8 cellular contexts compared by ENCODE assay signal in genomic region chr22:20703414-20703806, GRCh38.
DNase-seq lines count a peak whose midpoint lies in the region; ATAC-seq and TF ChIP-seq lines count a peak whose summit lies in the region.
"Not testable (repeated sequence)": the region's sequence is repeated elsewhere in the genome, so short reads cannot be mapped to it uniquely, and the experiment has no call there.

No MANE protein-coding gene starts in this region.

- peaks cover 18% of the 10 kb centered on the region for H3K4me1 Mint-ChIP-seq in activated CD4-positive, alpha-beta memory T cell treated with anti-CD3 and anti-CD28 coated beads, Interleukin-2, amount 10 ng/mL, durations not matched to agents 7 days and 5 days

- H3K27ac ChIP-seq in C4-2B (peak overlapping the region; percentile 54), spleen (peak overlapping the region in 4 of 8 donors; percentile 86 to 93 (median 90))
- H3K27ac ChIP-seq in HUES48 (ENCODE audit: low read depth, low read length); coronary artery: not testable (repeated sequence)

- not testable (repeated sequence) for H3K36me3 ChIP-seq in HUES48 (ENCODE audit: control insufficient read depth, insufficient read depth, low read length)
- peaks cover 0 to 25% (median 5%) of the 10 kb centered on the region in 6 donors for H3K36me3 ChIP-seq in spleen

- H3K4me3 ChIP-seq in HUES48 (ENCODE audit: low read depth, low read length): peak overlapping the region; percentile 40; the same call in 1 of the 2 replicates
- peak overlapping the region; percentile 73 for H3K4me3 ChIP-seq in coronary artery
- H3K4me3 ChIP-seq in spleen: peak overlapping the region; percentile 18 to 81 (median 58)

- peaks cover 12% of the 10 kb centered on the region for H3K27me3 ChIP-seq in HUES48 (ENCODE audit: control insufficient read depth, insufficient read depth, low read length)
- not testable (repeated sequence) for H3K27me3 ChIP-seq in spleen (replicated peaks in 1 of 7)

- intact Hi-C loops in spleen (cut with DNase I; ENCODE audit: low total_unique reads): not testable (repeated sequence)

- DNase-seq in activated CD4-positive, alpha-beta memory T cell treated with anti-CD3 and anti-CD28 coated beads, Interleukin-2, amount 10 ng/mL, durations not matched to agents 7 days and 5 days; coronary artery (ENCODE audit: low spot score): not testable (repeated sequence)
- DNase-seq in left lobe of liver (ENCODE audit: low spot score) (peak; percentile 74), spleen (peak; percentile 94)

- not testable (repeated sequence) for TF ChIP-seq POLR2A in spleen (IDR thresholded peaks at IDR 0.05)

- H3K9me3 Mint-ChIP-seq in activated CD4-positive, alpha-beta memory T cell treated with anti-CD3 and anti-CD28 coated beads, Interleukin-2, amount 10 ng/mL, durations not matched to agents 7 days and 5 days: not testable (repeated sequence)

- WGBS in spleen, 5 donors: 0 to 3% (median 0%) methylated on average over 7 to 14 of the region's 25 CpGs; no CpG with 5 or more reads in 2 of the 5 donors

- not testable (repeated sequence) for H3K4me1 ChIP-seq in HUES48 (ENCODE audit: control insufficient read depth, insufficient read depth, low read length)
- peaks cover 4 to 18% (median 15%) of the 10 kb centered on the region in 6 donors for H3K4me1 ChIP-seq in spleen

- H3K27me3 Mint-ChIP-seq in activated CD4-positive, alpha-beta memory T cell treated with anti-CD3 and anti-CD28 coated beads, Interleukin-2, amount 10 ng/mL, durations not matched to agents 7 days and 5 days: peaks cover 14% of the 10 kb centered on the region

- not testable (repeated sequence) for H3K36me3 Mint-ChIP-seq in activated CD4-positive, alpha-beta memory T cell treated with anti-CD3 and anti-CD28 coated beads, Interleukin-2, amount 10 ng/mL, durations not matched to agents 7 days and 5 days (ENCODE audit: low read depth)

- not testable (repeated sequence) for H3K9me3 ChIP-seq in HUES48 (ENCODE audit: control insufficient read depth, insufficient read depth, low read length); spleen

- CTCF ChIA-PET in activated CD4-positive, alpha-beta memory T cell treated with anti-CD3 and anti-CD28 coated beads, Interleukin-2, amount 10 ng/mL, durations not matched to agents 7 days and 5 days (lab: Charles Lee): interaction anchor here (0.6 kb wide), 1 partner anchor 39 kb away, joined by 3 read pairs; no protein-coding TSS in a partner anchor

- peak; percentile 27 for ATAC-seq in GM19452 (IDR thresholded peaks at IDR 0.05; ENCODE audit: unreplicated experiment)
- ATAC-seq in HG02840 (IDR thresholded peaks at IDR 0.05; ENCODE audit: low FRiP score, unreplicated experiment): peak; percentile 26
- peak; percentile 57 for ATAC-seq in left lobe of liver

- H3K9ac ChIP-seq in HUES48 (ENCODE audit: low read depth, low read length): not testable (repeated sequence)

- H3K4me3 Mint-ChIP-seq in activated CD4-positive, alpha-beta memory T cell treated with anti-CD3 and anti-CD28 coated beads, Interleukin-2, amount 10 ng/mL, durations not matched to agents 7 days and 5 days: peak overlapping the region; percentile 84

- POLR2A ChIA-PET in activated CD4-positive, alpha-beta memory T cell treated with anti-CD3 and anti-CD28 coated beads, Interleukin-2, amount 10 ng/mL, durations not matched to agents 7 days and 5 days (lab: Charles Lee): interaction anchor here (1.0 to 1.4 kb wide), 2 partner anchors 38 to 209 kb away, joined by 3 to 4 read pairs; no protein-coding TSS in a partner anchor

- TF ChIP-seq CTCF in C4-2B (conservative IDR thresholded peaks at IDR 0.05); coronary artery (IDR thresholded peaks at IDR 0.05): not testable (repeated sequence)
- peak in 1 of 11 experiments; percentile 3 for TF ChIP-seq CTCF in spleen (IDR thresholded peaks at IDR 0.05 in 8 of 11, conservative IDR thresholded peaks at IDR 0.05 in 3 of 11)

- not testable (repeated sequence) for H3K27ac Mint-ChIP-seq in activated CD4-positive, alpha-beta memory T cell treated with anti-CD3 and anti-CD28 coated beads, Interleukin-2, amount 10 ng/mL, durations not matched to agents 7 days and 5 days
